Comparison of ENCODE assay signal across 8 cellular contexts in genomic region chr22:35538801-35539321, GRCh38. TPM values are rescaled to one million over a fixed set of nuclear protein-coding genes. Genes with fewer than 3 reads are reported as not detected.
DNase-seq lines count a peak whose midpoint lies in the region; ATAC-seq, FAIRE-seq and TF ChIP-seq lines count a peak whose summit lies in the region.

No MANE protein-coding gene starts in this region.

- H3K27me3 ChIP-seq in foreskin keratinocyte: peaks cover 48% of the 10 kb centered on the region

- DNase-seq in ACHN: peak; percentile 57
- peak; percentile 50 for DNase-seq in GM19239 (ENCODE audit: insufficient read length, low spot score)
- DNase-seq in activated CD4-positive, alpha-beta T cell treated with anti-CD3 and anti-CD28 coated beads, Interleukin-2, amount 10 ng/mL, durations not matched to agents 7 days and 5 days: peak; percentile 14
- DNase-seq in foreskin keratinocyte: no peak
- DNase-seq in stimulated activated CD4-positive, alpha-beta T cell treated with anti-CD3 and anti-CD28 coated beads, TNF-alpha, amount 100 ng/mL, for 24 hours (ENCODE audit: low read depth in 3 of 3): peak in 2 of 3 experiments; percentile 5 to 35
- DNase-seq in HPDE6-E6E7 (ENCODE audit: extremely low spot score): no peak
- no peak for DNase-seq in posterior cingulate gyrus

- intact Hi-C loops in posterior cingulate gyrus (cut with DNase I): loop anchor here (5.0 kb wide), 1 partner anchor 72 kb away; no protein-coding TSS in a partner anchor

- peak; percentile 53 for ATAC-seq in foreskin keratinocyte
- ATAC-seq in GM21381 (IDR thresholded peaks at IDR 0.05; ENCODE audit: unreplicated experiment): no peak

- peak; percentile 63 for TF ChIP-seq CTCF in foreskin keratinocyte (conservative IDR thresholded peaks at IDR 0.05)

- H3K4me1 Mint-ChIP-seq in activated CD4-positive, alpha-beta T cell treated with anti-CD3 and anti-CD28 coated beads, Interleukin-2, amount 10 ng/mL, durations not matched to agents 7 days and 5 days: peaks cover 4% of the 10 kb centered on the region

- H3K27ac ChIP-seq in foreskin keratinocyte: no peak overlapping the region

- POLR2A ChIA-PET in activated CD4-positive, alpha-beta T cell treated with anti-CD3 and anti-CD28 coated beads, Interleukin-2, amount 10 ng/mL, durations not matched to agents 7 days and 5 days (lab: Charles Lee): no interaction called here

- H3K4me3 Mint-ChIP-seq in activated CD4-positive, alpha-beta T cell treated with anti-CD3 and anti-CD28 coated beads, Interleukin-2, amount 10 ng/mL, durations not matched to agents 7 days and 5 days: no peak overlapping the region

- CTCF ChIA-PET in activated CD4-positive, alpha-beta T cell treated with anti-CD3 and anti-CD28 coated beads, Interleukin-2, amount 10 ng/mL, durations not matched to agents 7 days and 5 days (lab: Charles Lee): interaction anchor here (2.8 kb wide), 1 partner anchor 14 kb away, joined by 11 read pairs; no protein-coding TSS in a partner anchor

- FAIRE-seq in GM19239 (lab: Jason Lieb, UNC): no peak

- no peaks in the 10 kb centered on the region for H3K9me3 Mint-ChIP-seq in activated CD4-positive, alpha-beta T cell treated with anti-CD3 and anti-CD28 coated beads, Interleukin-2, amount 10 ng/mL, durations not matched to agents 7 days and 5 days

- H3K27ac Mint-ChIP-seq in activated CD4-positive, alpha-beta T cell treated with anti-CD3 and anti-CD28 coated beads, Interleukin-2, amount 10 ng/mL, durations not matched to agents 7 days and 5 days: no peak overlapping the region

- in situ Hi-C loops in ACHN (cut with HindIII; ENCODE audit: low pct_ligation_motif_present, low pct_unique_long_range_greater_than_20kb, low sequenced_read_pairs): no loop called here

- H3K27me3 Mint-ChIP-seq in activated CD4-positive, alpha-beta T cell treated with anti-CD3 and anti-CD28 coated beads, Interleukin-2, amount 10 ng/mL, durations not matched to agents 7 days and 5 days: peaks cover 38% of the 10 kb centered on the region

- no peaks in the 10 kb centered on the region for H3K36me3 Mint-ChIP-seq in activated CD4-positive, alpha-beta T cell treated with anti-CD3 and anti-CD28 coated beads, Interleukin-2, amount 10 ng/mL, durations not matched to agents 7 days and 5 days (ENCODE audit: low read depth)

- H3K4me1 ChIP-seq in foreskin keratinocyte: peaks cover 5% of the 10 kb centered on the region

RNA-seq across cellular contexts. Expression of gene RASD2, which starts 1.8 kb away (rescaled TPM):
- not detected for total RNA-seq in activated CD4-positive, alpha-beta T cell treated with anti-CD3 and anti-CD28 coated beads, Interleukin-2, amount 10 ng/mL, durations not matched to agents 7 days and 5 days
- total RNA-seq in foreskin keratinocyte: 0.07 TPM in 2 replicates
- polyA plus RNA-seq in foreskin keratinocyte: 0.06 and 0.10 TPM in 2 replicates

Comparison
In these comparisons a context has a peak if more than half of its experiments do, and no peak if none do; other contexts are left out.
1. DNase-seq: peak in ACHN (single experiment), GM19239 (single experiment), activated CD4-positive, alpha-beta T cell treated with anti-CD3 and anti-CD28 coated beads, Interleukin-2, amount 10 ng/mL, durations not matched to agents 7 days and 5 days (single experiment) and stimulated activated CD4-positive, alpha-beta T cell treated with anti-CD3 and anti-CD28 coated beads, TNF-alpha, amount 100 ng/mL, for 24 hours (2 of 3); none in foreskin keratinocyte (0 of 2), HPDE6-E6E7 (single experiment) and posterior cingulate gyrus (0 of 10).